In genomic region chr10:50512743-50513416, GRCh38 we compare ENCODE assay signal across 11 cellular contexts.
DNase-seq lines count a peak whose midpoint lies in the region; ATAC-seq and TF ChIP-seq lines count a peak whose summit lies in the region.
"Had no signal": no experiment of that assay in that cellular context is flagged by ENCODE, and none has a peak within 500 bp of the region (broad histone marks: within the 10 kb centered on the region; RNA-seq: fewer than 3 reads in every experiment).

No MANE protein-coding gene starts in this region.

- peak; percentile 49 for ATAC-seq in GM18502 (IDR thresholded peaks at IDR 0.05; ENCODE audit: poor library complexity, unreplicated experiment)
- ATAC-seq in GM21360 (IDR thresholded peaks at IDR 0.05; ENCODE audit: unreplicated experiment): peak; percentile 40
- peak; percentile 43 for ATAC-seq in HG03378 (IDR thresholded peaks at IDR 0.05; ENCODE audit: unreplicated experiment)
- ATAC-seq in effector memory CD8-positive, alpha-beta T cell (replicated peaks): peak; percentile 63

- no peaks in the 10 kb centered on the region for H3K27me3 Mint-ChIP-seq in effector memory CD8-positive, alpha-beta T cell
- H3K27me3 Mint-ChIP-seq in HFFc6 (ENCODE audit: insufficient read depth): no peaks in the 10 kb centered on the region

- H3K4me3 Mint-ChIP-seq in effector memory CD8-positive, alpha-beta T cell: peak overlapping the region; percentile 66 to 82
- no peak overlapping the region for H3K4me3 Mint-ChIP-seq in HFFc6

- peaks cover 39 to 69% of the 10 kb centered on the region in 2 donors for H3K4me1 Mint-ChIP-seq in effector memory CD8-positive, alpha-beta T cell (ENCODE audit: low read depth in 2 of 2)
- peaks cover 23% of the 10 kb centered on the region for H3K4me1 Mint-ChIP-seq in HFFc6 (ENCODE audit: low read depth)

- TF ChIP-seq CTCF in HFFc6 (IDR thresholded peaks at IDR 0.05): no peak

- DNase-seq in effector memory CD8-positive, alpha-beta T cell: peak; percentile 19 to 31 (median 26)
- DNase-seq in HUDEP-2 (lab: John Stamatoyannopoulos, UW; ENCODE audit: unreplicated experiment in 76 of 76): no peak
- no peak for DNase-seq in NCI-H2081 (lab: John Stamatoyannopoulos, UW)
- DNase-seq in HFFc6: no peak
- DNase-seq in GM19240 (ENCODE audit: insufficient read length, low spot score): no peak
- DNase-seq: activated effector memory CD4-positive, alpha-beta T cell treated with Interleukin-2 at 50 U/mL for 16 hours; NCI-H82; stimulated activated CD4-positive, alpha-beta T cell treated with anti-CD3 and anti-CD28 coated beads, Interleukin-12 subunit alpha, Interleukin-12 subunit beta, amount 100 ng/mL, for 4 hours had no signal

- H3K27ac Mint-ChIP-seq in effector memory CD8-positive, alpha-beta T cell: peak overlapping the region; percentile 68 to 86
- H3K27ac Mint-ChIP-seq in HFFc6: no peak overlapping the region

- H3K36me3 Mint-ChIP-seq in effector memory CD8-positive, alpha-beta T cell (ENCODE audit: insufficient read depth): peaks cover 4% of the 10 kb centered on the region
- H3K36me3 Mint-ChIP-seq in HFFc6 (ENCODE audit: low read depth): no peaks in the 10 kb centered on the region

- H3K9me3 Mint-ChIP-seq in effector memory CD8-positive, alpha-beta T cell: no peaks in the 10 kb centered on the region
- H3K9me3 Mint-ChIP-seq in HFFc6: no peaks in the 10 kb centered on the region

Comparison
In these comparisons a context has a peak if more than half of its experiments do, and no peak if none do; other contexts are left out.
1. DNase-seq: peak in effector memory CD8-positive, alpha-beta T cell (3 of 3); none in HUDEP-2 (0 of 76), NCI-H2081 (0 of 2), HFFc6 (single experiment) and GM19240 (single experiment).
2. Peak in every context shown above with its lines, with median percentiles within 50 percentile points of each other: ATAC-seq.